ENCODE assay signal across 8 cellular contexts in genomic region chr17:8382052-8382879, GRCh38. TPM values are rescaled to one million over a fixed set of nuclear protein-coding genes. Genes with fewer than 3 reads are reported as not detected.
A peak's percentile ranks its signal among the peaks of the same experiment; 100 is the strongest.
DNase-seq lines count a peak whose midpoint lies in the region; ATAC-seq and TF ChIP-seq lines count a peak whose summit lies in the region.

No MANE protein-coding gene starts in this region.

- intact Hi-C loops in left cardiac atrium (cut with DNase I) (no loop called here), tibial artery (cut with DNase I; ENCODE audit: low total_unique reads) (loop anchor here (2.0 to 5.0 kb wide), 2 partner anchors 135 to 1360 kb away; partner anchors contain the start of gene BCL6B)

- H3K36me3 Mint-ChIP-seq in activated naive CD8-positive, alpha-beta T cell treated with anti-CD3 and anti-CD28 coated beads for 36 hours: peaks cover 56% of the 10 kb centered on the region

- DNase-seq in cardiac muscle cell (ENCODE audit: low read depth in 1 of 2, low spot score in 1 of 2) (peak in 1 of 2 donors; percentile 21), left cardiac atrium (no peak), kidney epithelial cell (ENCODE audit: low read depth) (no peak), tibial artery (no peak), globus pallidus (ENCODE audit: low spot score) (no peak)
- DNase-seq in activated naive CD8-positive, alpha-beta T cell treated with anti-CD3 and anti-CD28 coated beads for 36 hours: no peak

- H3K4me3 ChIP-seq in cardiac muscle cell (peak overlapping the region; percentile 83), kidney epithelial cell (ENCODE audit: low read depth, low read length) (peak overlapping the region; percentile 77), tibial artery (peak overlapping the region; percentile 70 to 97)

- H3K4me1 ChIP-seq in cardiac muscle cell (ENCODE audit: low read depth): peaks cover 4% of the 10 kb centered on the region
- peaks cover 0 to 39% (median 33%) of the 10 kb centered on the region in 4 donors for H3K4me1 ChIP-seq in tibial artery

- no peaks in the 10 kb centered on the region for H3K27me3 ChIP-seq in cardiac muscle cell
- H3K27me3 ChIP-seq in kidney epithelial cell (ENCODE audit: control insufficient read depth, insufficient read depth, low read length): no peaks in the 10 kb centered on the region
- no peaks in the 10 kb centered on the region for H3K27me3 ChIP-seq in tibial artery

- peak overlapping the region; percentile 97 for H3K4me3 Mint-ChIP-seq in activated naive CD8-positive, alpha-beta T cell treated with anti-CD3 and anti-CD28 coated beads for 36 hours

- H3K27ac ChIP-seq in cardiac muscle cell (peak overlapping the region; percentile 40), tibial artery (peak overlapping the region; percentile 77 to 79)

- H3K9me3 Mint-ChIP-seq in activated naive CD8-positive, alpha-beta T cell treated with anti-CD3 and anti-CD28 coated beads for 36 hours: no peaks in the 10 kb centered on the region

- H3K9me3 ChIP-seq in cardiac muscle cell (ENCODE audit: low read depth): no peaks in the 10 kb centered on the region
- no peaks in the 10 kb centered on the region for H3K9me3 ChIP-seq in tibial artery

- TF ChIP-seq CTCF in cardiac muscle cell (IDR thresholded peaks at IDR 0.05; ENCODE audit: low read depth, low read length) (no peak), kidney epithelial cell (IDR thresholded peaks at IDR 0.05; ENCODE audit: insufficient read depth, low read length, poor library complexity, severe bottlenecking) (no peak), tibial artery (IDR thresholded peaks at IDR 0.05) (no peak)

- ATAC-seq in left cardiac atrium (no peak), GM18511 (IDR thresholded peaks at IDR 0.05; ENCODE audit: unreplicated experiment) (no peak), HG03521 (IDR thresholded peaks at IDR 0.05; ENCODE audit: unreplicated experiment) (no peak)

- H3K4me1 Mint-ChIP-seq in activated naive CD8-positive, alpha-beta T cell treated with anti-CD3 and anti-CD28 coated beads for 36 hours: peaks cover 58% of the 10 kb centered on the region

- peaks cover 5% of the 10 kb centered on the region for H3K27me3 Mint-ChIP-seq in activated naive CD8-positive, alpha-beta T cell treated with anti-CD3 and anti-CD28 coated beads for 36 hours

- peak overlapping the region; percentile 99 for H3K27ac Mint-ChIP-seq in activated naive CD8-positive, alpha-beta T cell treated with anti-CD3 and anti-CD28 coated beads for 36 hours

- H3K36me3 ChIP-seq in cardiac muscle cell: peaks cover 43% of the 10 kb centered on the region
- H3K36me3 ChIP-seq in kidney epithelial cell (ENCODE audit: control insufficient read depth, insufficient read depth, low read length): peaks cover 3% of the 10 kb centered on the region
- peaks cover 38 to 46% (median 41%) of the 10 kb centered on the region in 3 donors for H3K36me3 ChIP-seq in tibial artery

RNA-seq across cellular contexts. Expression of gene RPL26, which starts 0.7 kb away (rescaled TPM):
- 3,276 and 3,592 TPM in 2 replicates for total RNA-seq in cardiac muscle cell
- 486 and 538 TPM in 2 replicates for polyA plus RNA-seq in cardiac muscle cell
- 1,000 to 10,000 TPM; 1,025 to 1,062 TPM for total RNA-seq in left cardiac atrium
- 1,000 to 10,000 TPM; 2,835 to 2,863 TPM for total RNA-seq in activated naive CD8-positive, alpha-beta T cell treated with anti-CD3 and anti-CD28 coated beads for 36 hours
- 6,130 and 6,972 TPM in 2 replicates for total RNA-seq in kidney epithelial cell

RNA-seq across cellular contexts. Expression of gene RNF222, which starts 15.4 kb away (rescaled TPM):
- total RNA-seq in cardiac muscle cell (not detected in 2 replicates), left cardiac atrium (not detected), kidney epithelial cell (0.14 TPM in 1 of 2 replicates, not detected in the other)
- 0.17 and 0.37 TPM in 2 replicates for polyA plus RNA-seq in cardiac muscle cell
- under 1 TPM; 0.14 to 0.22 TPM for total RNA-seq in activated naive CD8-positive, alpha-beta T cell treated with anti-CD3 and anti-CD28 coated beads for 36 hours

RNA-seq across cellular contexts. Expression of gene ODF4, which starts 42.6 kb away (rescaled TPM):
- not detected in 2 replicates for total RNA-seq in cardiac muscle cell
- polyA plus RNA-seq in cardiac muscle cell: not detected in 2 replicates
- not detected for total RNA-seq in left cardiac atrium
- total RNA-seq in activated naive CD8-positive, alpha-beta T cell treated with anti-CD3 and anti-CD28 coated beads for 36 hours: not detected
- total RNA-seq in kidney epithelial cell: not detected in 2 replicates

RNA-seq across cellular contexts. Expression of gene NDEL1, which starts 53.4 kb away (rescaled TPM):
- total RNA-seq in cardiac muscle cell: 34.8 and 47.3 TPM in 2 replicates
- polyA plus RNA-seq in cardiac muscle cell: 21.3 and 25.7 TPM in 2 replicates
- total RNA-seq in left cardiac atrium: 10 to 100 TPM; 27.8 to 48.8 TPM
- 10 to 100 TPM; 37.5 to 47.8 TPM for total RNA-seq in activated naive CD8-positive, alpha-beta T cell treated with anti-CD3 and anti-CD28 coated beads for 36 hours
- total RNA-seq in kidney epithelial cell: 39.8 and 43.5 TPM in 2 replicates
